In genomic region chr3:138186803-138187295, GRCh38 we compare ENCODE assay signal across 8 cellular contexts. TPM values are rescaled to one million over a fixed set of nuclear protein-coding genes. Genes with fewer than 3 reads are reported as not detected.
DNase-seq lines count a peak whose midpoint lies in the region; ATAC-seq lines count a peak whose summit lies in the region.

No MANE protein-coding gene starts in this region.

- H3K27me3 ChIP-seq in ACC112 (ENCODE audit: insufficient read depth, low read length): no peaks in the 10 kb centered on the region

- no peaks in the 10 kb centered on the region for H3K9me3 ChIP-seq in mesodermal cell (ENCODE audit: control insufficient read depth, low read length)

- ATAC-seq in GM18861 (IDR thresholded peaks at IDR 0.05; ENCODE audit: unreplicated experiment) (peak; percentile 90), HG03097 (IDR thresholded peaks at IDR 0.05; ENCODE audit: low FRiP score, unreplicated experiment) (peak; percentile 91)
- ATAC-seq in effector memory CD8-positive, alpha-beta T cell (replicated peaks): peak; percentile 89

- H3K27ac Mint-ChIP-seq in effector memory CD8-positive, alpha-beta T cell: peak overlapping the region; percentile 96 to 97

- H3K36me3 Mint-ChIP-seq in effector memory CD8-positive, alpha-beta T cell (ENCODE audit: insufficient read depth): peaks cover 7% of the 10 kb centered on the region

- H3K27me3 Mint-ChIP-seq in effector memory CD8-positive, alpha-beta T cell: peaks cover 21 to 26% of the 10 kb centered on the region in 2 donors

- H3K79me2 ChIP-seq in ACC112 (ENCODE audit: control insufficient read depth, insufficient read depth, low read length, unreplicated experiment): peaks cover 39% of the 10 kb centered on the region

- 0% methylated on average over 17 to 20 of the region's 25 CpGs for WGBS in mesodermal cell (ENCODE audit: insufficient coverage in 2 of 2), 2 experiments

- H3K27ac ChIP-seq in ACC112 (ENCODE audit: low read depth, low read length) (peak overlapping the region; percentile 96), mesodermal cell (ENCODE audit: low read depth, low read length, severe bottlenecking) (peak overlapping the region; percentile 94)

- H2AFZ ChIP-seq in ACC112 (ENCODE audit: low read length, unreplicated experiment): peak overlapping the region; percentile 92

- H3K9me3 Mint-ChIP-seq in effector memory CD8-positive, alpha-beta T cell: no peaks in the 10 kb centered on the region

- H3K4me3 Mint-ChIP-seq in effector memory CD8-positive, alpha-beta T cell: peak overlapping the region; percentile 93 to 96

- DNase-seq in NCI-H226: peak; percentile 75
- peak; percentile 73 to 81 for DNase-seq in activated CD4-positive, alpha-beta T cell treated with anti-CD3 and anti-CD28 coated beads, Interleukin-2, amount 50 U/mL, for 24 hours (ENCODE audit: low read depth in 1 of 2, low spot score in 1 of 2)
- DNase-seq in effector memory CD8-positive, alpha-beta T cell: peak; percentile 82 to 83 (median 82)
- DNase-seq in stimulated activated CD8-positive, alpha-beta memory T cell treated with anti-CD3 and anti-CD28 coated beads, Interleukin-15, amount 100 ng/mL, for 48 hours (ENCODE audit: low read depth in 2 of 2): peak; percentile 84

- H3K4me1 ChIP-seq in ACC112 (ENCODE audit: control insufficient read depth, insufficient read depth, low read length, unreplicated experiment) (peaks cover 24% of the 10 kb centered on the region), mesodermal cell (ENCODE audit: control insufficient read depth, insufficient read depth, low read length, poor library complexity, severe bottlenecking) (no peaks in the 10 kb centered on the region)

- 0 out of 2 replicates have a peak, but pooled peaks cover 5% of the 10 kb centered on the region for H3K36me3 ChIP-seq in ACC112 (ENCODE audit: insufficient read depth, low read length)
- peaks cover 23% of the 10 kb centered on the region for H3K36me3 ChIP-seq in mesodermal cell (ENCODE audit: control insufficient read depth, insufficient read depth, low read length)

- H3K4me3 ChIP-seq in ACC112 (ENCODE audit: low read depth, low read length) (peak overlapping the region; percentile 90), mesodermal cell (ENCODE audit: extremely low read depth, insufficient read depth, low read length, poor library complexity, severe bottlenecking) (peak overlapping the region; percentile 86)

- peaks cover 24 to 33% of the 10 kb centered on the region in 2 donors for H3K4me1 Mint-ChIP-seq in effector memory CD8-positive, alpha-beta T cell (ENCODE audit: low read depth in 2 of 2)

RNA-seq across cellular contexts. Expression of gene ARMC8, which starts 0.3 kb away (rescaled TPM):
- 43.1 TPM for polyA plus RNA-seq in mesodermal cell (2013, experiment 1 of 2)
- polyA plus RNA-seq in mesodermal cell (2013, experiment 2 of 2): 27.3 TPM

RNA-seq across cellular contexts. Expression of gene DBR1, which starts 12.1 kb away (rescaled TPM):
- polyA plus RNA-seq in mesodermal cell (2013, experiment 1 of 2): 13.7 TPM
- 14.0 TPM for polyA plus RNA-seq in mesodermal cell (2013, experiment 2 of 2)

RNA-seq across cellular contexts. Expression of gene A4GNT, which starts 54.7 kb away (rescaled TPM):
- polyA plus RNA-seq in mesodermal cell (2013, experiment 1 of 2): not detected
- not detected for polyA plus RNA-seq in mesodermal cell (2013, experiment 2 of 2)

Comparison
In these comparisons a context has a peak if more than half of its experiments do, and no peak if none do; other contexts are left out.
1. Peak in every context shown above with its lines: DNase-seq, ATAC-seq, H3K4me3 ChIP-seq and H3K27ac ChIP-seq.